ENCODE assay signal across 20 cellular contexts in genomic region chr13:69999875-70000274, GRCh38.
DNase-seq lines count a peak whose midpoint lies in the region; ATAC-seq, FAIRE-seq and TF ChIP-seq lines count a peak whose summit lies in the region.
"Had no signal": no experiment of that assay in that cellular context is flagged by ENCODE, and none has a peak within 500 bp of the region (broad histone marks: within the 10 kb centered on the region; RNA-seq: fewer than 3 reads in every experiment).

No MANE protein-coding gene starts in this region.

- intact Hi-C loops in kidney (cut with DNase I): no loop called here
- intact Hi-C loops in cardiac septum (cut with DNase I): no loop called here

- H3K4me3 ChIP-seq in MM.1S (ENCODE audit: low read length) (peak overlapping the region; percentile 55), SU-DHL-6 (ENCODE audit: insufficient read depth, low read length, poor library complexity, severe bottlenecking) (peak overlapping the region; percentile 35), kidney (ENCODE audit: low read length in 2 of 2) (peak overlapping the region; percentile 29 to 30)
- H3K4me3 ChIP-seq: GM23248 had no signal

- no peak for TF ChIP-seq CTCF in MM.1S (IDR thresholded peaks at IDR 0.05; ENCODE audit: low read length)
- TF ChIP-seq CTCF in SU-DHL-6 (IDR thresholded peaks at IDR 0.05; ENCODE audit: insufficient read depth, low read length, poor library complexity, severe bottlenecking): no peak
- TF ChIP-seq CTCF in kidney (IDR thresholded peaks at IDR 0.05; ENCODE audit: borderline replicate concordance, extremely low read depth, insufficient read depth): no peak

- H3K9me3 ChIP-seq in MM.1S (replicated peaks; ENCODE audit: insufficient read depth, low read length) (no peaks in the 10 kb centered on the region), SU-DHL-6 (ENCODE audit: insufficient read depth, low read length) (no peaks in the 10 kb centered on the region), kidney (ENCODE audit: control insufficient read depth in 1 of 2, low read length in 2 of 2) (no peaks in the 10 kb centered on the region)

- H3K79me2 ChIP-seq in MM.1S (ENCODE audit: low read length) (no peaks in the 10 kb centered on the region), SU-DHL-6 (ENCODE audit: insufficient read depth, low read length) (no peaks in the 10 kb centered on the region)

- H3K9ac ChIP-seq in MM.1S (ENCODE audit: low read length) (peak overlapping the region; percentile 10; the same call in 1 of the 2 replicates), SU-DHL-6 (ENCODE audit: low read length) (no peak overlapping the region; the same call in 1 of the 2 replicates), kidney (ENCODE audit: low read length in 2 of 2) (no peak overlapping the region)
- H3K9ac ChIP-seq: GM23248 had no signal

- H3K4me1 ChIP-seq in MM.1S (ENCODE audit: low read length) (no peaks in the 10 kb centered on the region), kidney (ENCODE audit: control insufficient read depth in 1 of 2, insufficient read depth in 1 of 2, low read depth in 1 of 2, low read length in 2 of 2) (no peaks in the 10 kb centered on the region)

- H3K4me2 ChIP-seq in MM.1S (ENCODE audit: low read depth, low read length) (peak overlapping the region; percentile 59), SU-DHL-6 (ENCODE audit: low read depth, low read length, poor library complexity, severe bottlenecking) (peak overlapping the region; percentile 55)

- FAIRE-seq in kidney (lab: Jason Lieb, UNC): no peak

- no peak for ATAC-seq in GM18505 (IDR thresholded peaks at IDR 0.05; ENCODE audit: unreplicated experiment)
- ATAC-seq: Right ventricle myocardium inferior had no signal

- no peaks in the 10 kb centered on the region for H4K20me1 ChIP-seq in MM.1S (ENCODE audit: insufficient read depth, low read length)
- H4K20me1 ChIP-seq in SU-DHL-6 (ENCODE audit: low read depth, low read length): no peaks in the 10 kb centered on the region

- peak; percentile 2 for DNase-seq in H4 (ENCODE audit: low spot score)
- no peak for DNase-seq in MM.1S
- DNase-seq in kidney: no peak
- no peak for DNase-seq in cardiac septum (ENCODE audit: low spot score)
- DNase-seq in epidermal melanocyte (ENCODE audit: insufficient read length, low spot score): no peak
- DNase-seq: AML-193; CD8-positive, alpha-beta memory T cell; GM23248; HCEC 1CT; NCI-H1105; NCI-H2029 treated with DMSO at 0.1 percent for 48 hours; NCI-H2171; NCI-H345; NCI-H524; NCI-H82; T-helper 2 cell had no signal

- H3K27me3 ChIP-seq in MM.1S (replicated peaks; ENCODE audit: insufficient read depth, low read length) (no peaks in the 10 kb centered on the region), SU-DHL-6 (ENCODE audit: low read length) (no peaks in the 10 kb centered on the region)

- H2AFZ ChIP-seq in MM.1S (ENCODE audit: low read length) (peak overlapping the region; percentile 74), SU-DHL-6 (ENCODE audit: low read depth, low read length, severe bottlenecking) (peak overlapping the region; percentile 93)
- H2AFZ ChIP-seq: GM23248 had no signal

- no peaks in the 10 kb centered on the region for H3F3A ChIP-seq in MM.1S (ENCODE audit: insufficient read depth, low read length)
- peaks cover 4% of the 10 kb centered on the region; the same call in 1 of the 2 replicates for H3F3A ChIP-seq in SU-DHL-6 (ENCODE audit: insufficient read depth)

- TF ChIP-seq POLR2A in GM18505 (IDR thresholded peaks at IDR 0.05; ENCODE audit: borderline replicate concordance, extremely low read depth, insufficient read depth, insufficient read length): no peak

- H3K36me3 ChIP-seq in MM.1S (replicated peaks; ENCODE audit: insufficient read depth, low read length): no peaks in the 10 kb centered on the region
- 0 out of 2 replicates have a peak, but pooled peaks cover 3% of the 10 kb centered on the region for H3K36me3 ChIP-seq in SU-DHL-6 (ENCODE audit: low read length)
- H3K36me3 ChIP-seq in kidney (ENCODE audit: control insufficient read depth in 1 of 2, insufficient read depth in 2 of 2, low read length in 2 of 2): no peaks in the 10 kb centered on the region

- H3K9me2 ChIP-seq in MM.1S (replicated peaks; ENCODE audit: insufficient read depth, low read length): no peaks in the 10 kb centered on the region
- no peaks in the 10 kb centered on the region for H3K9me2 ChIP-seq in SU-DHL-6 (replicated peaks; ENCODE audit: insufficient read depth, low read length)

- no peak overlapping the region for H3K27ac ChIP-seq in MM.1S (ENCODE audit: low read length)
- no peak overlapping the region for H3K27ac ChIP-seq in SU-DHL-6 (ENCODE audit: low read depth, low read length)
- no peak overlapping the region for H3K27ac ChIP-seq in kidney (ENCODE audit: low read depth in 2 of 2, low read length in 2 of 2)
- H3K27ac ChIP-seq: C4-2B, GM23248 had no signal
